Comparison of ENCODE assay signal across 19 cellular contexts in the genomic region with DNA sequence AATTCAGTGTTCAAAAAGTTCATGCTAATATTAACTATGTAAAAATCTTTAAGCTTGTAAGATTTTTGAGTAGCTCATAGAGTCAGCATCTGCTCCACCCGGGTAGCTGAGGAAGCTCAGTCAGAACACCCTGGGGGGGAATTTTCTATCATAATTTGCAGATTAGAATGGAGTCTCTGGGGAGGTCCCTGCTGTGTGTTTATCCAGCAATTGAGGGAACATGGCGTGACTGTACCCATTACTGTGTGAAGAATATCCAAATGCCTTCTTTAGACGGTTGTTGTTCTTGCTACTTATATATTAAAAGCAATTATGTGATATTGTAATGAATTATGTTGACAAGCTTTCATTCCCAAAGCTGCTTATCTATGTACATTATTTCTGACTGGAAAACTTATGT.
DNase-seq lines count a peak whose midpoint lies in the region; ATAC-seq, FAIRE-seq and TF ChIP-seq lines count a peak whose summit lies in the region.
"Had no signal": no experiment of that assay in that cellular context is flagged by ENCODE, and none has a peak within 500 bp of the region (broad histone marks: within the 10 kb centered on the region; RNA-seq: fewer than 3 reads in every experiment).

No MANE protein-coding gene starts in this region.

- CTCF ChIA-PET in GM10248 (lab: Yijun Ruan, JAX) = interaction anchor here (0.9 to 1.2 kb wide), 3 partner anchors 11 to 14 kb away, joined by 3 read pairs; no protein-coding TSS in a partner anchor

- peak overlapping the region; percentile 91 for H3K27ac ChIP-seq in osteoblast (ENCODE audit: low read depth, low read length)
- H3K27ac ChIP-seq: left lung, neutrophil had no signal

- H3K4me1 ChIP-seq in osteoblast (ENCODE audit: insufficient read depth, low read length) = peaks cover 48% of the 10 kb centered on the region
- H3K4me1 ChIP-seq: left lung had no signal

- POLR2A ChIA-PET in GM10248 (lab: Yijun Ruan, JAX) = no interaction called here

- peaks cover 9% of the 10 kb centered on the region for H3K4me1 Mint-ChIP-seq in activated T-helper 1 cell treated with anti-CD3 and anti-CD28 coated beads, Interleukin-12 subunit alpha, Interleukin-12 subunit beta, Interleukin-2, Interleukin-4 antibody, amounts not matched to agents 30 ng/mL and 10 ng/mL and 1 ng/mL, durations not matched to agents 14 hours and 24 hours and 36 hours (ENCODE audit: low read depth)
- H3K4me1 Mint-ChIP-seq: T-helper 17 cell had no signal

- H3K27me3 Mint-ChIP-seq in activated T-helper 1 cell treated with anti-CD3 and anti-CD28 coated beads, Interleukin-12 subunit alpha, Interleukin-12 subunit beta, Interleukin-2, Interleukin-4 antibody, amounts not matched to agents 30 ng/mL and 10 ng/mL and 1 ng/mL, durations not matched to agents 14 hours and 24 hours and 36 hours (ENCODE audit: insufficient read depth) = no peaks in the 10 kb centered on the region
- H3K27me3 Mint-ChIP-seq: activated naive CD8-positive, alpha-beta T cell treated with anti-CD3 and anti-CD28 coated beads for 36 hours; stimulated activated naive CD8-positive, alpha-beta T cell treated with anti-CD3 and anti-CD28 coated beads, Interleukin-15, amount 100 ng/mL, for 72 hours; T-helper 17 cell had no signal

- peak; percentile 38 for ATAC-seq in HG03432 (IDR thresholded peaks at IDR 0.05; ENCODE audit: unreplicated experiment)
- no peak for ATAC-seq in HG03280 (IDR thresholded peaks at IDR 0.05; ENCODE audit: unreplicated experiment)
- ATAC-seq: activated CD8-positive, alpha-beta T cell treated with anti-CD3 and anti-CD28 coated beads, Interleukin-2, amount 10 ng/mL, durations not matched to agents 7 days and 5 days; left lung; T-helper 17 cell had no signal

- no peaks in the 10 kb centered on the region for H3K27me3 ChIP-seq in osteoblast (ENCODE audit: insufficient read depth, low read length)
- H3K27me3 ChIP-seq: left lung, neutrophil had no signal

- no peaks in the 10 kb centered on the region for H3K36me3 ChIP-seq in osteoblast (ENCODE audit: insufficient read depth, low read length)
- H3K36me3 ChIP-seq: left lung, neutrophil had no signal

- intact Hi-C loops in activated T-helper 1 cell treated with anti-CD3 and anti-CD28 coated beads, Interleukin-12 subunit alpha, Interleukin-12 subunit beta, Interleukin-2, Interleukin-4 antibody, amounts not matched to agents 30 ng/mL and 10 ng/mL and 1 ng/mL, durations not matched to agents 14 hours and 24 hours and 36 hours (cut with micrococcal nuclease) = no loop called here

- peak; percentile 17 for DNase-seq in GM10248 (ENCODE audit: extremely low spot score)
- peak; percentile 68 for DNase-seq in RCC 7860 (ENCODE audit: low spot score)
- peak; percentile 82 for DNase-seq in osteoblast (ENCODE audit: insufficient read length, low spot score, missing footprints)
- no peak for DNase-seq in activated T-helper 1 cell treated with anti-CD3 and anti-CD28 coated beads, Interleukin-12 subunit alpha, Interleukin-12 subunit beta, Interleukin-2, Interleukin-4 antibody, amounts not matched to agents 30 ng/mL and 10 ng/mL and 1 ng/mL, durations not matched to agents 14 hours and 24 hours and 36 hours (ENCODE audit: low spot score)
- no peak for DNase-seq in Ammon's horn (ENCODE audit: low spot score)
- DNase-seq: activated CD8-positive, alpha-beta T cell treated with anti-CD3 and anti-CD28 coated beads, Interleukin-2, amount 10 ng/mL, durations not matched to agents 7 days and 5 days; activated naive CD8-positive, alpha-beta T cell treated with anti-CD3 and anti-CD28 coated beads for 36 hours; activated T-cell treated with anti-CD3 and anti-CD28 coated beads, Interleukin-2, amount 50 U/mL, for 48 hours; AML-193; left lung; NCI-H1436; Right ventricle myocardium superior; stimulated activated naive CD8-positive, alpha-beta T cell treated with anti-CD3 and anti-CD28 coated beads, Interleukin-15, amount 100 ng/mL, for 72 hours; T-helper 17 cell had no signal

- no peaks in the 10 kb centered on the region for H3K79me2 ChIP-seq in osteoblast (ENCODE audit: insufficient read depth, low read length)

- H3K36me3 Mint-ChIP-seq in activated T-helper 1 cell treated with anti-CD3 and anti-CD28 coated beads, Interleukin-12 subunit alpha, Interleukin-12 subunit beta, Interleukin-2, Interleukin-4 antibody, amounts not matched to agents 30 ng/mL and 10 ng/mL and 1 ng/mL, durations not matched to agents 14 hours and 24 hours and 36 hours (ENCODE audit: low read depth) = peaks cover 5% of the 10 kb centered on the region

- no peak overlapping the region for H3K4me3 Mint-ChIP-seq in activated T-helper 1 cell treated with anti-CD3 and anti-CD28 coated beads, Interleukin-12 subunit alpha, Interleukin-12 subunit beta, Interleukin-2, Interleukin-4 antibody, amounts not matched to agents 30 ng/mL and 10 ng/mL and 1 ng/mL, durations not matched to agents 14 hours and 24 hours and 36 hours
- H3K4me3 Mint-ChIP-seq: activated CD8-positive, alpha-beta T cell treated with anti-CD3 and anti-CD28 coated beads, Interleukin-2, amount 10 ng/mL, durations not matched to agents 7 days and 5 days; activated naive CD8-positive, alpha-beta T cell treated with anti-CD3 and anti-CD28 coated beads for 36 hours; stimulated activated naive CD8-positive, alpha-beta T cell treated with anti-CD3 and anti-CD28 coated beads, Interleukin-15, amount 100 ng/mL, for 72 hours; T-helper 17 cell had no signal

- H2AFZ ChIP-seq in osteoblast (ENCODE audit: low read length) = no peak overlapping the region

- FAIRE-seq in RCC 7860 (lab: Jason Lieb, UNC) = no peak
- FAIRE-seq: G401.6, HTR-8/SVneo had no signal

- H4K20me1 ChIP-seq in osteoblast (ENCODE audit: insufficient read depth, low read length) = no peaks in the 10 kb centered on the region

- no peaks in the 10 kb centered on the region for H3K9me3 ChIP-seq in osteoblast (ENCODE audit: low read depth, low read length)
- H3K9me3 ChIP-seq: neutrophil had no signal

- peaks cover 5% of the 10 kb centered on the region for H3K9me3 Mint-ChIP-seq in activated T-helper 1 cell treated with anti-CD3 and anti-CD28 coated beads, Interleukin-12 subunit alpha, Interleukin-12 subunit beta, Interleukin-2, Interleukin-4 antibody, amounts not matched to agents 30 ng/mL and 10 ng/mL and 1 ng/mL, durations not matched to agents 14 hours and 24 hours and 36 hours

- TF ChIP-seq CTCF in GM10248 (IDR thresholded peaks at IDR 0.05; ENCODE audit: control extremely low read depth, extremely low read depth, low read depth, missing control alignments) = no peak
- TF ChIP-seq CTCF in osteoblast (IDR thresholded peaks at IDR 0.05; ENCODE audit: extremely low read depth, low read depth, low read length) = no peak

- peak overlapping the region; percentile 88 for H3K4me2 ChIP-seq in osteoblast (ENCODE audit: insufficient read depth, low read length)

- H3K4me3 ChIP-seq in osteoblast (ENCODE audit: insufficient read depth, low read length) = peak overlapping the region; percentile 61
- H3K4me3 ChIP-seq: left lung had no signal

- no peak overlapping the region for H3K27ac Mint-ChIP-seq in activated T-helper 1 cell treated with anti-CD3 and anti-CD28 coated beads, Interleukin-12 subunit alpha, Interleukin-12 subunit beta, Interleukin-2, Interleukin-4 antibody, amounts not matched to agents 30 ng/mL and 10 ng/mL and 1 ng/mL, durations not matched to agents 14 hours and 24 hours and 36 hours
- H3K27ac Mint-ChIP-seq: activated CD8-positive, alpha-beta T cell treated with anti-CD3 and anti-CD28 coated beads, Interleukin-2, amount 10 ng/mL, durations not matched to agents 7 days and 5 days; activated naive CD8-positive, alpha-beta T cell treated with anti-CD3 and anti-CD28 coated beads for 36 hours; T-helper 17 cell had no signal

Comparison
In these comparisons a context has a peak if more than half of its experiments do, and no peak if none do; other contexts are left out.
1. DNase-seq: peak in GM10248 (single experiment), RCC 7860 (single experiment) and osteoblast (single experiment); none in activated T-helper 1 cell treated with anti-CD3 and anti-CD28 coated beads, Interleukin-12 subunit alpha, Interleukin-12 subunit beta, Interleukin-2, Interleukin-4 antibody, amounts not matched to agents 30 ng/mL and 10 ng/mL and 1 ng/mL, durations not matched to agents 14 hours and 24 hours and 36 hours (single experiment) and Ammon's horn (single experiment).